15 cellular contexts compared by ENCODE assay signal in the genomic region with DNA sequence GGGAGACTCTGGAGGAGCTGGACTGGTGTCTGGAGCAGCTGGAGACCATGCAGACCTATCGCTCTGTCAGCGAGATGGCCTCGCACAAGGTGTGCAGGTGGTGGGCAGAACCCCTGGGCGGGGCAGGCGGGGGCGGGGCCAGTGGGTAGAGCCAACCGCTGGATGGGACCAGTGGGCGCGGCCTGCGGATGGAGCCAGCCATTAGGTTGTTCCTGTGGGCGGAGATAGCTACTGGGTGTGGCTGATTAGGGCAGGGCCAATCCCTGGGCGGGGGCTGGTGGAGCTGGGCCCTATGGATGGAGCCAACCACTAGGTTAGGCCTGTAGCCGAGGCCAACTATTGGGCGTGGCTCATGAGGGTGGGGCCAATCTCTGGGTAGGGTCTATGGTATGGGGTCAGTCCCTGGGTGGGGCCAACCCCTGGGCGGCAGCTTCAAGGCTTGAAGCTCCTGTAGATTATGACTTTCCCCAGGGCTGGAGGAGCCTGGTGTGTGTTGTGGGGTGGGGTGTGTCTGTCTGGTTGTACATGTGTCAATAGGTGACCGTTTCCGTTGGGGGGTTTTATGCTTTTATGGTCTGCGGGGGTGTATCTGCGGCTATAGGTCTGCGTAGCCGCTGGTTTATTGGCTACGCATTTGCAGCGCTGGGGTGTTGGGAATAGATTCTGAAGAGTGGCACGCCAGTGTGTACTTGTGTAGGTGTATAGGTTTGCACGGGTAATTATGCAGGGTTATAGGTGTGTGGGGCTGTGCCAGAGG. TPM values are rescaled to one million over a fixed set of nuclear protein-coding genes. Genes with fewer than 3 reads are reported as not detected.
DNase-seq lines count a peak whose midpoint lies in the region; ATAC-seq and TF ChIP-seq lines count a peak whose summit lies in the region.
"Had no signal": no experiment of that assay in that cellular context is flagged by ENCODE, and none has a peak within 500 bp of the region (broad histone marks: within the 10 kb centered on the region; RNA-seq: fewer than 3 reads in every experiment).

No MANE protein-coding gene starts in this region.

- H3K4me1 ChIP-seq in testis: no peaks in the 10 kb centered on the region
- H3K4me1 ChIP-seq in PC-9 (replicated peaks; ENCODE audit: insufficient read depth): no peaks in the 10 kb centered on the region

- peaks cover 13% of the 10 kb centered on the region for H3K36me3 Mint-ChIP-seq in natural killer cell treated with Interleukin-12 subunit alpha and Interleukin-12 subunit beta and Interleukin-15 and Interleukin-18, amount 100 ng/mL, for 72 hours
- H3K36me3 Mint-ChIP-seq in natural killer cell: peaks cover 4% of the 10 kb centered on the region
- H3K36me3 Mint-ChIP-seq in activated naive CD8-positive, alpha-beta T cell treated with anti-CD3 and anti-CD28 coated beads, Interleukin-2, amount 50 U/mL, for 24 hours (ENCODE audit: low read depth): no peaks in the 10 kb centered on the region

- H3K27ac ChIP-seq in testis (no peak overlapping the region), PC-9 (no peak overlapping the region)
- H3K27ac ChIP-seq: epithelial cell of prostate had no signal

- peak; percentile 17 to 44 for ATAC-seq in natural killer cell treated with Interleukin-12 subunit alpha and Interleukin-12 subunit beta and Interleukin-15 and Interleukin-18, amount 100 ng/mL, for 72 hours
- ATAC-seq in natural killer cell (no peak), HG03457 (IDR thresholded peaks at IDR 0.05; ENCODE audit: unreplicated experiment) (no peak)
- peak; percentile 15 for ATAC-seq in activated naive CD8-positive, alpha-beta T cell treated with anti-CD3 and anti-CD28 coated beads, Interleukin-2, amount 50 U/mL, for 24 hours

- H3K27ac Mint-ChIP-seq in natural killer cell treated with Interleukin-12 subunit alpha and Interleukin-12 subunit beta and Interleukin-15 and Interleukin-18, amount 100 ng/mL, for 72 hours: no peak overlapping the region
- peak overlapping the region in 1 of 2 donors; percentile 11 for H3K27ac Mint-ChIP-seq in natural killer cell
- H3K27ac Mint-ChIP-seq in activated naive CD8-positive, alpha-beta T cell treated with anti-CD3 and anti-CD28 coated beads, Interleukin-2, amount 50 U/mL, for 24 hours: no peak overlapping the region
- H3K27ac Mint-ChIP-seq: activated CD4-positive, alpha-beta T cell treated with anti-CD3 and anti-CD28 coated beads, Interleukin-2, amount 10 ng/mL, durations not matched to agents 24 days and 14 days; nephron had no signal

- H3K4me1 Mint-ChIP-seq in natural killer cell treated with Interleukin-12 subunit alpha and Interleukin-12 subunit beta and Interleukin-15 and Interleukin-18, amount 100 ng/mL, for 72 hours (ENCODE audit: low read depth in 2 of 2): peaks cover 16 to 19% of the 10 kb centered on the region in 2 donors
- peaks cover 9 to 17% of the 10 kb centered on the region in 2 donors for H3K4me1 Mint-ChIP-seq in natural killer cell
- no peaks in the 10 kb centered on the region for H3K4me1 Mint-ChIP-seq in activated naive CD8-positive, alpha-beta T cell treated with anti-CD3 and anti-CD28 coated beads, Interleukin-2, amount 50 U/mL, for 24 hours

- intact Hi-C loops in natural killer cell (cut with micrococcal nuclease): no loop called here
- intact Hi-C loops in testis (cut with DNase I; ENCODE audit: low total_unique reads): no loop called here
- intact Hi-C loops in PC-9 (cut with micrococcal nuclease; ENCODE audit: unreplicated experiment): no loop called here

- H3K36me3 ChIP-seq in testis (ENCODE audit: low read depth, missing control alignments): no peaks in the 10 kb centered on the region
- no peaks in the 10 kb centered on the region for H3K36me3 ChIP-seq in PC-9 (ENCODE audit: low read depth)

- no peak for TF ChIP-seq POLR2A in testis (IDR thresholded peaks at IDR 0.05)

- POLR2A ChIA-PET in PC-9 (lab: Charles Lee; ENCODE audit: unreplicated experiment): no interaction called here

- H3K27me3 ChIP-seq in testis (no peaks in the 10 kb centered on the region), PC-9 (ENCODE audit: insufficient read depth, low read depth) (no peaks in the 10 kb centered on the region)

- CTCF ChIA-PET in PC-9 (lab: Charles Lee): interaction anchor here (0.7 kb wide), 1 partner anchor 41 kb away, joined by 12 read pairs; no protein-coding TSS in a partner anchor

- H3K4me3 Mint-ChIP-seq in natural killer cell treated with Interleukin-12 subunit alpha and Interleukin-12 subunit beta and Interleukin-15 and Interleukin-18, amount 100 ng/mL, for 72 hours: no peak overlapping the region
- no peak overlapping the region for H3K4me3 Mint-ChIP-seq in natural killer cell
- H3K4me3 Mint-ChIP-seq in activated naive CD8-positive, alpha-beta T cell treated with anti-CD3 and anti-CD28 coated beads, Interleukin-2, amount 50 U/mL, for 24 hours: no peak overlapping the region
- H3K4me3 Mint-ChIP-seq: activated CD4-positive, alpha-beta T cell treated with anti-CD3 and anti-CD28 coated beads, Interleukin-2, amount 10 ng/mL, durations not matched to agents 24 days and 14 days; CD4-positive, alpha-beta memory T cell; nephron had no signal

- 50 to 68% methylated on average over 10 to 23 of the region's 25 CpGs for WGBS in testis, 2 donors

- H3K27me3 Mint-ChIP-seq in natural killer cell treated with Interleukin-12 subunit alpha and Interleukin-12 subunit beta and Interleukin-15 and Interleukin-18, amount 100 ng/mL, for 72 hours: no peaks in the 10 kb centered on the region
- H3K27me3 Mint-ChIP-seq in natural killer cell (ENCODE audit: low read depth in 2 of 2): no peaks in the 10 kb centered on the region
- peaks cover 4% of the 10 kb centered on the region for H3K27me3 Mint-ChIP-seq in activated naive CD8-positive, alpha-beta T cell treated with anti-CD3 and anti-CD28 coated beads, Interleukin-2, amount 50 U/mL, for 24 hours
- H3K27me3 Mint-ChIP-seq: activated CD4-positive, alpha-beta T cell treated with anti-CD3 and anti-CD28 coated beads, Interleukin-2, amount 10 ng/mL, durations not matched to agents 24 days and 14 days; CD4-positive, alpha-beta memory T cell had no signal

- no peaks in the 10 kb centered on the region for H3K79me2 ChIP-seq in PC-9 (ENCODE audit: low read depth)

- no peak for TF ChIP-seq CTCF in natural killer cell (IDR thresholded peaks at IDR 0.05)
- TF ChIP-seq CTCF in testis (IDR thresholded peaks at IDR 0.05): no peak
- no peak for TF ChIP-seq CTCF in PC-9 (conservative IDR thresholded peaks at IDR 0.05)

- peaks cover 9% of the 10 kb centered on the region for H3F3A ChIP-seq in PC-9 (ENCODE audit: insufficient read depth, low read depth)

- H3K4me2 ChIP-seq in PC-9: no peak overlapping the region

- BruUV-seq in PC-9 (replicated peaks; lab: Mats Ljungman, UMichigan): no TSS peak

- no peak overlapping the region for H2AFZ ChIP-seq in PC-9

- no peaks in the 10 kb centered on the region for H3K9me3 Mint-ChIP-seq in natural killer cell treated with Interleukin-12 subunit alpha and Interleukin-12 subunit beta and Interleukin-15 and Interleukin-18, amount 100 ng/mL, for 72 hours
- H3K9me3 Mint-ChIP-seq in natural killer cell: no peaks in the 10 kb centered on the region
- H3K9me3 Mint-ChIP-seq in activated naive CD8-positive, alpha-beta T cell treated with anti-CD3 and anti-CD28 coated beads, Interleukin-2, amount 50 U/mL, for 24 hours: no peaks in the 10 kb centered on the region
- H3K9me3 Mint-ChIP-seq: activated CD4-positive, alpha-beta T cell treated with anti-CD3 and anti-CD28 coated beads, Interleukin-2, amount 10 ng/mL, durations not matched to agents 24 days and 14 days; nephron had no signal

- H3K9me2 ChIP-seq in PC-9 (ENCODE audit: insufficient read depth): no peaks in the 10 kb centered on the region

- H4K20me1 ChIP-seq in PC-9 (ENCODE audit: insufficient read depth): no peaks in the 10 kb centered on the region

- no peak for DNase-seq in natural killer cell treated with Interleukin-12 subunit alpha and Interleukin-12 subunit beta and Interleukin-15 and Interleukin-18, amount 100 ng/mL, for 72 hours (ENCODE audit: low spot score)
- DNase-seq in natural killer cell (no peak), NCI-H226 (peak; percentile 30), testis (peak; percentile 81), PC-9 (no peak), cerebellum (ENCODE audit: low spot score) (no peak)
- peak; percentile 14 for DNase-seq in activated naive CD8-positive, alpha-beta T cell treated with anti-CD3 and anti-CD28 coated beads, Interleukin-2, amount 50 U/mL, for 24 hours
- DNase-seq: activated CD4-positive, alpha-beta T cell treated with anti-CD3 and anti-CD28 coated beads, Interleukin-2, amount 10 ng/mL, durations not matched to agents 24 days and 14 days; aorta; CD4-positive, alpha-beta memory T cell; HCEC 1CT; SHP77 treated with DMSO at 0.1 percent for 48 hours had no signal

- H3K4me3 ChIP-seq in testis (no peak overlapping the region), PC-9 (no peak overlapping the region)

- H3K9me3 ChIP-seq in testis (no peaks in the 10 kb centered on the region), PC-9 (ENCODE audit: insufficient read depth, low read depth) (no peaks in the 10 kb centered on the region)

RNA-seq across cellular contexts. Expression of a gene that starts 30.7 kb away (rescaled TPM):
- 10 to 100 TPM; 14.5 to 46.6 TPM for total RNA-seq in natural killer cell treated with Interleukin-12 subunit alpha and Interleukin-12 subunit beta and Interleukin-15 and Interleukin-18, amount 100 ng/mL, for 72 hours
- total RNA-seq in natural killer cell (10 to 100 TPM; 34.2 to 46.2 (median 44.9) TPM), testis (10 to 100 TPM; 20.1 to 35.0 TPM), PC-9 (2021) (8.9 and 10.4 TPM in 2 replicates), cerebellum (3.3 TPM)
- polyA plus RNA-seq in testis (ENCODE audit: insufficient read depth, low read depth, low replicate concordance): 35.4 TPM

RNA-seq across cellular contexts. Expression of a gene that starts 47.7 kb away (rescaled TPM):
- 100 to 1,000 TPM; 228 to 368 TPM for total RNA-seq in natural killer cell treated with Interleukin-12 subunit alpha and Interleukin-12 subunit beta and Interleukin-15 and Interleukin-18, amount 100 ng/mL, for 72 hours
- total RNA-seq in natural killer cell (100 to 1,000 TPM; 211 to 242 (median 223) TPM), testis (100 to 1,000 TPM; 160 to 210 TPM), PC-9 (2021) (156 and 191 TPM in 2 replicates), cerebellum (41.6 TPM)
- 170 TPM for polyA plus RNA-seq in testis (ENCODE audit: insufficient read depth, low read depth, low replicate concordance)

RNA-seq across cellular contexts. Expression of a gene that starts 52.1 kb away (rescaled TPM):
- 100 to 1,000 TPM in 1 of 2 donors, 10 to 100 TPM in 1; 94.0 to 118 TPM for total RNA-seq in natural killer cell treated with Interleukin-12 subunit alpha and Interleukin-12 subunit beta and Interleukin-15 and Interleukin-18, amount 100 ng/mL, for 72 hours
- total RNA-seq in natural killer cell (10 to 100 TPM; 28.1 to 39.4 (median 34.6) TPM), testis (10 to 100 TPM; 40.7 to 61.0 TPM), PC-9 (2021) (154 and 170 TPM in 2 replicates), cerebellum (26.9 TPM)
- 54.1 TPM for polyA plus RNA-seq in testis (ENCODE audit: insufficient read depth, low read depth, low replicate concordance)

Comparison
In these comparisons a context has a peak if more than half of its experiments do, and no peak if none do; other contexts are left out.
1. ATAC-seq: peak in natural killer cell treated with Interleukin-12 subunit alpha and Interleukin-12 subunit beta and Interleukin-15 and Interleukin-18, amount 100 ng/mL, for 72 hours (2 of 2) and activated naive CD8-positive, alpha-beta T cell treated with anti-CD3 and anti-CD28 coated beads, Interleukin-2, amount 50 U/mL, for 24 hours (single experiment); none in natural killer cell (0 of 3) and HG03457 (single experiment).
2. DNase-seq: peak in NCI-H226 (single experiment), activated naive CD8-positive, alpha-beta T cell treated with anti-CD3 and anti-CD28 coated beads, Interleukin-2, amount 50 U/mL, for 24 hours (single experiment) and testis (single experiment); none in natural killer cell treated with Interleukin-12 subunit alpha and Interleukin-12 subunit beta and Interleukin-15 and Interleukin-18, amount 100 ng/mL, for 72 hours (single experiment), natural killer cell (single experiment), PC-9 (0 of 2) and cerebellum (single experiment).